12 cellular contexts compared by ENCODE assay signal in genomic region chr22:30876925-30877553, GRCh38.
DNase-seq lines count a peak whose midpoint lies in the region; ATAC-seq, FAIRE-seq and TF ChIP-seq lines count a peak whose summit lies in the region.
"Had no signal": no experiment of that assay in that cellular context is flagged by ENCODE, and none has a peak within 500 bp of the region (broad histone marks: within the 10 kb centered on the region; RNA-seq: fewer than 3 reads in every experiment).

No MANE protein-coding gene starts in this region.

- no peak for ATAC-seq in HG03135 (IDR thresholded peaks at IDR 0.05; ENCODE audit: unreplicated experiment)
- ATAC-seq in GM18858 (IDR thresholded peaks at IDR 0.05; ENCODE audit: unreplicated experiment): no peak
- ATAC-seq: esophagus mucosa; stimulated activated memory B cell treated with anti-CD40 and anti-IgM and Interleukin-4, amounts not matched to agents 10 μg/mL and 1 μg/mL and 100 μg/mL, for 72 hours had no signal

- no peak for TF ChIP-seq POLR2A in GM12892 (IDR thresholded peaks at IDR 0.05; ENCODE audit: low read depth, low read length)

- no peak for FAIRE-seq in GM12892 (lab: Jason Lieb, UNC)

- DNase-seq in AG08395 (ENCODE audit: low spot score) (peak; percentile 22), NCI-H1694 treated with DMSO at 0.1 percent for 48 hours (lab: John Stamatoyannopoulos, UW) (peak; percentile 69), dermis microvascular lymphatic vessel endothelial cell (ENCODE audit: low read depth in 2 of 2) (peak; percentile 33 to 42), medulla oblongata (ENCODE audit: extremely low spot score) (peak; percentile 78), GM12892 (ENCODE audit: insufficient read length) (no peak), NCI-H146 (lab: John Stamatoyannopoulos, UW) (no peak)
- DNase-seq: activated CD4-positive, alpha-beta T cell treated with anti-CD3 and anti-CD28 coated beads, Interleukin-2, amount 50 U/mL, for 48 hours; amniotic stem cell had no signal

Comparison
In these comparisons a context has a peak if more than half of its experiments do, and no peak if none do; other contexts are left out.
1. DNase-seq: peak in AG08395 (single experiment), NCI-H1694 treated with DMSO at 0.1 percent for 48 hours (single experiment), dermis microvascular lymphatic vessel endothelial cell (2 of 2) and medulla oblongata (single experiment); none in GM12892 (single experiment) and NCI-H146 (single experiment).